ENCODE assay signal across 1 cellular context in the genomic region with DNA sequence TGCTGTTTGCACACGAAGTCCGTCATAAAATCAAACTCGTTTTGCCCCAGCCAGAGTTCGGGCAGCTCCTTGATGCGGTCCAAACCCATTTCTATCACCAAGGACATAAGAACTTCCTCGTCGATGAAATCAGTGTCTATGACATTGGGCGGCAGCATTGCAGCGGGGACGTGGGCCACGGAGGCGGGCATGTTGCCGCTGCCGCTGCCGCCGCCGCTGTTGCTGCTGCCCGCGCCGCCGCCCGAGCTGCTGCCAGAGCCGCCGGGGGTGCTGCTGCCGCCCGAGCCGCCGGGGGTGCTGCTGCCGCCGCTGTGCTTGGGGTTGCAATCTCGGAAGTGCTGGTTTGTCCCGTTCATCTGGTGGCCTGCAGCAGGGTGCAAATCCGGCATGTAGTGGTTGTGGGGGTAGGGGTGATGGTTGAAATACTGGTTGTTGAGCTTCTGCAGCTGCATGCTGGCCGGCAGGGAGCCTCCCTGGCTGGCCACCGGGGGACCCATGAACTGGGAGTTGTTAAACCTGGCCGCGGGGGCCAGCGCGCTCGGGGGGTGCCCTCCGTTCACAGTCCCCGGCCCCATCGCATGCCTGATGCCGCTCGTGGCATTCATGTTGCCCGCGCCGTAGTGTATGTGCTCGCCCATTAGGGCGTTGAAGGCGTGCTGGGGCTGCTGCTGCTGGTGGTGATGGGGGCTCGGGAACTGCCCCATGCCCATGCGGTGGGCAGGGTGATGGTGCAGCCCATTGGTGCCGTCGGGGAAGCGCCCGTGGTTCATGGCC.
TF ChIP-seq lines count a peak whose summit lies in the region.

No MANE protein-coding gene starts in this region.

TF ChIP-seq in GM12878, 131 proteins besides CTCF, POLR2A, EP300 and RAD21 (continued from another document and continues in another):
- TF ChIP-seq, protein P1, sequence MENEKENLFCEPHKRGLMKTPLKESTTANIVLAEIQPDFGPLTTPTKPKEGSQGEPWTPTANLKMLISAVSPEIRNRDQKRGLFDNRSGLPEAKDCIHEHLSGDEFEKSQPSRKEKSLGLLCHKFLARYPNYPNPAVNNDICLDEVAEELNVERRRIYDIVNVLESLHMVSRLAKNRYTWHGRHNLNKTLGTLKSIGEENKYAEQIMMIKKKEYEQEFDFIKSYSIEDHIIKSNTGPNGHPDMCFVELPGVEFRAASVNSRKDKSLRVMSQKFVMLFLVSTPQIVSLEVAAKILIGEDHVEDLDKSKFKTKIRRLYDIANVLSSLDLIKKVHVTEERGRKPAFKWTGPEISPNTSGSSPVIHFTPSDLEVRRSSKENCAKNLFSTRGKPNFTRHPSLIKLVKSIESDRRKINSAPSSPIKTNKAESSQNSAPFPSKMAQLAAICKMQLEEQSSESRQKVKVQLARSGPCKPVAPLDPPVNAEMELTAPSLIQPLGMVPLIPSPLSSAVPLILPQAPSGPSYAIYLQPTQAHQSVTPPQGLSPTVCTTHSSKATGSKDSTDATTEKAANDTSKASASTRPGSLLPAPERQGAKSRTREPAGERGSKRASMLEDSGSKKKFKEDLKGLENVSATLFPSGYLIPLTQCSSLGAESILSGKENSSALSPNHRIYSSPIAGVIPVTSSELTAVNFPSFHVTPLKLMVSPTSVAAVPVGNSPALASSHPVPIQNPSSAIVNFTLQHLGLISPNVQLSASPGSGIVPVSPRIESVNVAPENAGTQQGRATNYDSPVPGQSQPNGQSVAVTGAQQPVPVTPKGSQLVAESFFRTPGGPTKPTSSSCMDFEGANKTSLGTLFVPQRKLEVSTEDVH (IDR thresholded peaks at IDR 0.05; ENCODE audit: low read depth, partially characterized antibody): no peak
- TF ChIP-seq ASH2L (IDR thresholded peaks at IDR 0.05; ENCODE audit: borderline replicate concordance, low read depth) (peak; percentile 82; the same call in 1 of the 2 replicates), EED (IDR thresholded peaks at IDR 0.05; ENCODE audit: low read depth) (no peak), MYB (IDR thresholded peaks at IDR 0.05; ENCODE audit: borderline replicate concordance, low read depth, low read length) (no peak), ZZZ3 (IDR thresholded peaks at IDR 0.05; ENCODE audit: control insufficient read depth, insufficient read length, low read depth) (no peak), IKZF1 (conservative IDR thresholded peaks at IDR 0.05) (peak; percentile 65), KAT2A (conservative IDR thresholded peaks at IDR 0.05; ENCODE audit: control insufficient read depth, low read depth, low read length) (no peak), NR2C2 (IDR thresholded peaks at IDR 0.05; ENCODE audit: borderline replicate concordance, control insufficient read depth, insufficient read length, low read depth) (no peak), SIN3A (IDR thresholded peaks at IDR 0.05; ENCODE audit: low read depth, low read length) (0 out of 2 replicates have a peak, but pooled peaks have one; percentile 3), NFIC (IDR thresholded peaks at IDR 0.05; ENCODE audit: low read depth, low read length) (no peak), ZNF384 (IDR thresholded peaks at IDR 0.05; ENCODE audit: borderline replicate concordance, low read depth, low read length) (no peak), SREBF1 (IDR thresholded peaks at IDR 0.05; ENCODE audit: low read length) (no peak), CBX3 (IDR thresholded peaks at IDR 0.05; ENCODE audit: borderline replicate concordance, low read depth) (no peak), BRCA1 (IDR thresholded peaks at IDR 0.05; ENCODE audit: low read depth, low read length) (no peak), TCF7 (IDR thresholded peaks at IDR 0.05; ENCODE audit: borderline replicate concordance) (no peak), PAX8 (IDR thresholded peaks at IDR 0.05) (no peak), GATAD2B (conservative IDR thresholded peaks at IDR 0.05; ENCODE audit: low read depth) (peak; percentile 53; the same call in 1 of the 2 replicates), POLR2AphosphoS5 (IDR thresholded peaks at IDR 0.05; ENCODE audit: low read length) (no peak), RUNX3 (IDR thresholded peaks at IDR 0.05; ENCODE audit: low read length) (0 out of 2 replicates have a peak, but pooled peaks have one; percentile 4), SP1 (IDR thresholded peaks at IDR 0.05; ENCODE audit: low read depth, low read length) (no peak), SREBF2 (IDR thresholded peaks at IDR 0.05; ENCODE audit: low read length) (no peak), GABPA (IDR thresholded peaks at IDR 0.05; ENCODE audit: low read depth) (no peak), HDAC2 (IDR thresholded peaks at IDR 0.05) (no peak), DPF2 (IDR thresholded peaks at IDR 0.05) (peak; percentile 57; the same call in 1 of the 2 replicates), MXI1 (IDR thresholded peaks at IDR 0.05; ENCODE audit: low read depth, low read length) (no peak), STAT1 (conservative IDR thresholded peaks at IDR 0.05) (no peak), MEF2B (IDR thresholded peaks at IDR 0.05; ENCODE audit: partially characterized antibody, poor library complexity, severe bottlenecking) (no peak), SMC3 (IDR thresholded peaks at IDR 0.05; ENCODE audit: borderline replicate concordance, low read length) (no peak; the same call in 1 of the 2 replicates), CEBPB (IDR thresholded peaks at IDR 0.05; ENCODE audit: borderline replicate concordance in 1 of 2, low read depth in 2 of 2, low read length in 2 of 2) (no peak)
- TF ChIP-seq, protein P2, sequence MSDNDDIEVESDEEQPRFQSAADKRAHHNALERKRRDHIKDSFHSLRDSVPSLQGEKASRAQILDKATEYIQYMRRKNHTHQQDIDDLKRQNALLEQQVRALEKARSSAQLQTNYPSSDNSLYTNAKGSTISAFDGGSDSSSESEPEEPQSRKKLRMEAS (IDR thresholded peaks at IDR 0.05; ENCODE audit: low read depth, low read length): no peak
- TF ChIP-seq, protein P3, sequence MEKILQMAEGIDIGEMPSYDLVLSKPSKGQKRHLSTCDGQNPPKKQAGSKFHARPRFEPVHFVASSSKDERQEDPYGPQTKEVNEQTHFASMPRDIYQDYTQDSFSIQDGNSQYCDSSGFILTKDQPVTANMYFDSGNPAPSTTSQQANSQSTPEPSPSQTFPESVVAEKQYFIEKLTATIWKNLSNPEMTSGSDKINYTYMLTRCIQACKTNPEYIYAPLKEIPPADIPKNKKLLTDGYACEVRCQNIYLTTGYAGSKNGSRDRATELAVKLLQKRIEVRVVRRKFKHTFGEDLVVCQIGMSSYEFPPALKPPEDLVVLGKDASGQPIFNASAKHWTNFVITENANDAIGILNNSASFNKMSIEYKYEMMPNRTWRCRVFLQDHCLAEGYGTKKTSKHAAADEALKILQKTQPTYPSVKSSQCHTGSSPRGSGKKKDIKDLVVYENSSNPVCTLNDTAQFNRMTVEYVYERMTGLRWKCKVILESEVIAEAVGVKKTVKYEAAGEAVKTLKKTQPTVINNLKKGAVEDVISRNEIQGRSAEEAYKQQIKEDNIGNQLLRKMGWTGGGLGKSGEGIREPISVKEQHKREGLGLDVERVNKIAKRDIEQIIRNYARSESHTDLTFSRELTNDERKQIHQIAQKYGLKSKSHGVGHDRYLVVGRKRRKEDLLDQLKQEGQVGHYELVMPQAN (conservative IDR thresholded peaks at IDR 0.05): peak; percentile 69; the same call in 1 of the 2 replicates
- TF ChIP-seq, protein P4, sequence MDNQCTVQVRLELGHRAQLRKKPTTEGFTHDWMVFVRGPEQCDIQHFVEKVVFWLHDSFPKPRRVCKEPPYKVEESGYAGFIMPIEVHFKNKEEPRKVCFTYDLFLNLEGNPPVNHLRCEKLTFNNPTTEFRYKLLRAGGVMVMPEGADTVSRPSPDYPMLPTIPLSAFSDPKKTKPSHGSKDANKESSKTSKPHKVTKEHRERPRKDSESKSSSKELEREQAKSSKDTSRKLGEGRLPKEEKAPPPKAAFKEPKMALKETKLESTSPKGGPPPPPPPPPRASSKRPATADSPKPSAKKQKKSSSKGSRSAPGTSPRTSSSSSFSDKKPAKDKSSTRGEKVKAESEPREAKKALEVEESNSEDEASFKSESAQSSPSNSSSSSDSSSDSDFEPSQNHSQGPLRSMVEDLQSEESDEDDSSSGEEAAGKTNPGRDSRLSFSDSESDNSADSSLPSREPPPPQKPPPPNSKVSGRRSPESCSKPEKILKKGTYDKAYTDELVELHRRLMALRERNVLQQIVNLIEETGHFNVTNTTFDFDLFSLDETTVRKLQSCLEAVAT (IDR thresholded peaks at IDR 0.05): no peak
- TF ChIP-seq, protein P5, sequence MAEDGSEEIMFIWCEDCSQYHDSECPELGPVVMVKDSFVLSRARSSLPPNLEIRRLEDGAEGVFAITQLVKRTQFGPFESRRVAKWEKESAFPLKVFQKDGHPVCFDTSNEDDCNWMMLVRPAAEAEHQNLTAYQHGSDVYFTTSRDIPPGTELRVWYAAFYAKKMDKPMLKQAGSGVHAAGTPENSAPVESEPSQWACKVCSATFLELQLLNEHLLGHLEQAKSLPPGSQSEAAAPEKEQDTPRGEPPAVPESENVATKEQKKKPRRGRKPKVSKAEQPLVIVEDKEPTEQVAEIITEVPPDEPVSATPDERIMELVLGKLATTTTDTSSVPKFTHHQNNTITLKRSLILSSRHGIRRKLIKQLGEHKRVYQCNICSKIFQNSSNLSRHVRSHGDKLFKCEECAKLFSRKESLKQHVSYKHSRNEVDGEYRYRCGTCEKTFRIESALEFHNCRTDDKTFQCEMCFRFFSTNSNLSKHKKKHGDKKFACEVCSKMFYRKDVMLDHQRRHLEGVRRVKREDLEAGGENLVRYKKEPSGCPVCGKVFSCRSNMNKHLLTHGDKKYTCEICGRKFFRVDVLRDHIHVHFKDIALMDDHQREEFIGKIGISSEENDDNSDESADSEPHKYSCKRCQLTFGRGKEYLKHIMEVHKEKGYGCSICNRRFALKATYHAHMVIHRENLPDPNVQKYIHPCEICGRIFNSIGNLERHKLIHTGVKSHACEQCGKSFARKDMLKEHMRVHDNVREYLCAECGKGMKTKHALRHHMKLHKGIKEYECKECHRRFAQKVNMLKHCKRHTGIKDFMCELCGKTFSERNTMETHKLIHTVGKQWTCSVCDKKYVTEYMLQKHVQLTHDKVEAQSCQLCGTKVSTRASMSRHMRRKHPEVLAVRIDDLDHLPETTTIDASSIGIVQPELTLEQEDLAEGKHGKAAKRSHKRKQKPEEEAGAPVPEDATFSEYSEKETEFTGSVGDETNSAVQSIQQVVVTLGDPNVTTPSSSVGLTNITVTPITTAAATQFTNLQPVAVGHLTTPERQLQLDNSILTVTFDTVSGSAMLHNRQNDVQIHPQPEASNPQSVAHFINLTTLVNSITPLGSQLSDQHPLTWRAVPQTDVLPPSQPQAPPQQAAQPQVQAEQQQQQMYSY (CRISPR knock-in tag; IDR thresholded peaks at IDR 0.05): no peak
- TF ChIP-seq, protein P6, sequence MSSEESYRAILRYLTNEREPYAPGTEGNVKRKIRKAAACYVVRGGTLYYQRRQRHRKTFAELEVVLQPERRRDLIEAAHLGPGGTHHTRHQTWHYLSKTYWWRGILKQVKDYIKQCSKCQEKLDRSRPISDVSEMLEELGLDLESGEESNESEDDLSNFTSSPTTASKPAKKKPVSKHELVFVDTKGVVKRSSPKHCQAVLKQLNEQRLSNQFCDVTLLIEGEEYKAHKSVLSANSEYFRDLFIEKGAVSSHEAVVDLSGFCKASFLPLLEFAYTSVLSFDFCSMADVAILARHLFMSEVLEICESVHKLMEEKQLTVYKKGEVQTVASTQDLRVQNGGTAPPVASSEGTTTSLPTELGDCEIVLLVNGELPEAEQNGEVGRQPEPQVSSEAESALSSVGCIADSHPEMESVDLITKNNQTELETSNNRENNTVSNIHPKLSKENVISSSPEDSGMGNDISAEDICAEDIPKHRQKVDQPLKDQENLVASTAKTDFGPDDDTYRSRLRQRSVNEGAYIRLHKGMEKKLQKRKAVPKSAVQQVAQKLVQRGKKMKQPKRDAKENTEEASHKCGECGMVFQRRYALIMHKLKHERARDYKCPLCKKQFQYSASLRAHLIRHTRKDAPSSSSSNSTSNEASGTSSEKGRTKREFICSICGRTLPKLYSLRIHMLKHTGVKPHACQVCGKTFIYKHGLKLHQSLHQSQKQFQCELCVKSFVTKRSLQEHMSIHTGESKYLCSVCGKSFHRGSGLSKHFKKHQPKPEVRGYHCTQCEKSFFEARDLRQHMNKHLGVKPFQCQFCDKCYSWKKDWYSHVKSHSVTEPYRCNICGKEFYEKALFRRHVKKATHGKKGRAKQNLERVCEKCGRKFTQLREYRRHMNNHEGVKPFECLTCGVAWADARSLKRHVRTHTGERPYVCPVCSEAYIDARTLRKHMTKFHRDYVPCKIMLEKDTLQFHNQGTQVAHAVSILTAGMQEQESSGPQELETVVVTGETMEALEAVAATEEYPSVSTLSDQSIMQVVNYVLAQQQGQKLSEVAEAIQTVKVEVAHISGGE (CRISPR knock-in tag; IDR thresholded peaks at IDR 0.05): no peak
- TF ChIP-seq, protein P7, sequence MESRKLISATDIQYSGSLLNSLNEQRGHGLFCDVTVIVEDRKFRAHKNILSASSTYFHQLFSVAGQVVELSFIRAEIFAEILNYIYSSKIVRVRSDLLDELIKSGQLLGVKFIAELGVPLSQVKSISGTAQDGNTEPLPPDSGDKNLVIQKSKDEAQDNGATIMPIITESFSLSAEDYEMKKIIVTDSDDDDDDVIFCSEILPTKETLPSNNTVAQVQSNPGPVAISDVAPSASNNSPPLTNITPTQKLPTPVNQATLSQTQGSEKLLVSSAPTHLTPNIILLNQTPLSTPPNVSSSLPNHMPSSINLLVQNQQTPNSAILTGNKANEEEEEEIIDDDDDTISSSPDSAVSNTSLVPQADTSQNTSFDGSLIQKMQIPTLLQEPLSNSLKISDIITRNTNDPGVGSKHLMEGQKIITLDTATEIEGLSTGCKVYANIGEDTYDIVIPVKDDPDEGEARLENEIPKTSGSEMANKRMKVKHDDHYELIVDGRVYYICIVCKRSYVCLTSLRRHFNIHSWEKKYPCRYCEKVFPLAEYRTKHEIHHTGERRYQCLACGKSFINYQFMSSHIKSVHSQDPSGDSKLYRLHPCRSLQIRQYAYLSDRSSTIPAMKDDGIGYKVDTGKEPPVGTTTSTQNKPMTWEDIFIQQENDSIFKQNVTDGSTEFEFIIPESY (IDR thresholded peaks at IDR 0.05): no peak
- TF ChIP-seq, protein P8, sequence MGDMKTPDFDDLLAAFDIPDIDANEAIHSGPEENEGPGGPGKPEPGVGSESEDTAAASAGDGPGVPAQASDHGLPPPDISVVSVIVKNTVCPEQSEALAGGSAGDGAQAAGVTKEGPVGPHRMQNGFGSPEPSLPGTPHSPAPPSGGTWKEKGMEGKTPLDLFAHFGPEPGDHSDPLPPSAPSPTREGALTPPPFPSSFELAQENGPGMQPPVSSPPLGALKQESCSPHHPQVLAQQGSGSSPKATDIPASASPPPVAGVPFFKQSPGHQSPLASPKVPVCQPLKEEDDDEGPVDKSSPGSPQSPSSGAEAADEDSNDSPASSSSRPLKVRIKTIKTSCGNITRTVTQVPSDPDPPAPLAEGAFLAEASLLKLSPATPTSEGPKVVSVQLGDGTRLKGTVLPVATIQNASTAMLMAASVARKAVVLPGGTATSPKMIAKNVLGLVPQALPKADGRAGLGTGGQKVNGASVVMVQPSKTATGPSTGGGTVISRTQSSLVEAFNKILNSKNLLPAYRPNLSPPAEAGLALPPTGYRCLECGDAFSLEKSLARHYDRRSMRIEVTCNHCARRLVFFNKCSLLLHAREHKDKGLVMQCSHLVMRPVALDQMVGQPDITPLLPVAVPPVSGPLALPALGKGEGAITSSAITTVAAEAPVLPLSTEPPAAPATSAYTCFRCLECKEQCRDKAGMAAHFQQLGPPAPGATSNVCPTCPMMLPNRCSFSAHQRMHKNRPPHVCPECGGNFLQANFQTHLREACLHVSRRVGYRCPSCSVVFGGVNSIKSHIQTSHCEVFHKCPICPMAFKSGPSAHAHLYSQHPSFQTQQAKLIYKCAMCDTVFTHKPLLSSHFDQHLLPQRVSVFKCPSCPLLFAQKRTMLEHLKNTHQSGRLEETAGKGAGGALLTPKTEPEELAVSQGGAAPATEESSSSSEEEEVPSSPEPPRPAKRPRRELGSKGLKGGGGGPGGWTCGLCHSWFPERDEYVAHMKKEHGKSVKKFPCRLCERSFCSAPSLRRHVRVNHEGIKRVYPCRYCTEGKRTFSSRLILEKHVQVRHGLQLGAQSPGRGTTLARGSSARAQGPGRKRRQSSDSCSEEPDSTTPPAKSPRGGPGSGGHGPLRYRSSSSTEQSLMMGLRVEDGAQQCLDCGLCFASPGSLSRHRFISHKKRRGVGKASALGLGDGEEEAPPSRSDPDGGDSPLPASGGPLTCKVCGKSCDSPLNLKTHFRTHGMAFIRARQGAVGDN (IDR thresholded peaks at IDR 0.05): peak; percentile 68
